9 cellular contexts compared by ENCODE assay signal in genomic region chr18:907880-908512, GRCh38. TPM values are rescaled to one million over a fixed set of nuclear protein-coding genes. Genes with fewer than 3 reads are reported as not detected.
DNase-seq lines count a peak whose midpoint lies in the region; ATAC-seq and TF ChIP-seq lines count a peak whose summit lies in the region.
"Had no signal": no experiment of that assay in that cellular context is flagged by ENCODE, and none has a peak within 500 bp of the region (broad histone marks: within the 10 kb centered on the region; RNA-seq: fewer than 3 reads in every experiment).

No MANE protein-coding gene starts in this region.

- H3K4me1 Mint-ChIP-seq in T-helper 2 cell treated with Interferon-gamma antibody and Interleukin-4, amounts not matched to agents 5 μg/mL and 100 μg/mL, for 36 hours (ENCODE audit: low read depth) = peaks cover 13% of the 10 kb centered on the region
- peaks cover 9% of the 10 kb centered on the region for H3K4me1 Mint-ChIP-seq in activated T-helper 2 cell treated with anti-CD3 and anti-CD28 coated beads, Interferon-gamma antibody, Interleukin-2, Interleukin-4, amounts not matched to agents 10 μg/mL and 5 μg/mL and 100 μg/mL, durations not matched to agents 14 hours and 24 hours and 36 hours (ENCODE audit: low read depth)
- H3K4me1 Mint-ChIP-seq in Calu3 (ENCODE audit: low read depth, unreplicated experiment) = no peaks in the 10 kb centered on the region

- H3K27me3 ChIP-seq in left lung (peaks cover 89 to 100% of the 10 kb centered on the region in 2 donors), subcutaneous abdominal adipose tissue (ENCODE audit: control insufficient read depth in 5 of 5, insufficient read depth in 4 of 5, low read length in 5 of 5) (peaks cover 48 to 78% (median 63%) of the 10 kb centered on the region in 5 donors)

- DNase-seq in T-helper 2 cell treated with Interferon-gamma antibody and Interleukin-4, amounts not matched to agents 5 μg/mL and 100 μg/mL, for 36 hours (ENCODE audit: low spot score) = no peak
- no peak for DNase-seq in T-helper 2 cell
- no peak for DNase-seq in activated T-helper 2 cell treated with anti-CD3 and anti-CD28 coated beads, Interferon-gamma antibody, Interleukin-2, Interleukin-4, amounts not matched to agents 10 μg/mL and 5 μg/mL and 100 μg/mL, durations not matched to agents 14 hours and 24 hours and 36 hours (ENCODE audit: low spot score)
- DNase-seq in left lung = peak in 1 of 2 donors; percentile 76
- no peak for DNase-seq in SW480 (ENCODE audit: low spot score)
- DNase-seq in Calu3 = no peak
- DNase-seq: stimulated activated CD4-positive, alpha-beta T cell treated with anti-CD3 and anti-CD28 coated beads, Interleukin-12 subunit alpha, Interleukin-12 subunit beta, amount 100 ng/mL, for 4 hours had no signal

- BruUV-seq in Calu3 (replicated peaks; lab: Mats Ljungman, UMichigan) = no TSS peak

- no peak overlapping the region for H3K27ac Mint-ChIP-seq in T-helper 2 cell treated with Interferon-gamma antibody and Interleukin-4, amounts not matched to agents 5 μg/mL and 100 μg/mL, for 36 hours
- H3K27ac Mint-ChIP-seq in activated T-helper 2 cell treated with anti-CD3 and anti-CD28 coated beads, Interferon-gamma antibody, Interleukin-2, Interleukin-4, amounts not matched to agents 10 μg/mL and 5 μg/mL and 100 μg/mL, durations not matched to agents 14 hours and 24 hours and 36 hours = no peak overlapping the region
- H3K27ac Mint-ChIP-seq in Calu3 (ENCODE audit: unreplicated experiment) = no peak overlapping the region

- no peaks in the 10 kb centered on the region for H3K9me3 ChIP-seq in left lung
- H3K9me3 ChIP-seq in subcutaneous abdominal adipose tissue (ENCODE audit: control insufficient read depth in 5 of 5, low read length in 5 of 5) = no peaks in the 10 kb centered on the region

- H3K9ac ChIP-seq in subcutaneous abdominal adipose tissue (ENCODE audit: low read length in 5 of 5) = peak overlapping the region in 1 of 5 donors; percentile 20

- H3K4me3 ChIP-seq in left lung = peak overlapping the region; percentile 15 to 31
- H3K4me3 ChIP-seq in subcutaneous abdominal adipose tissue (ENCODE audit: low read depth in 1 of 5, low read length in 5 of 5) = peak overlapping the region; percentile 55 to 69 (median 60)

- H3K27ac ChIP-seq in left lung (no peak overlapping the region), subcutaneous abdominal adipose tissue (ENCODE audit: low read depth, low read length) (no peak overlapping the region)

- CTCF ChIA-PET in Calu3 (lab: Charles Lee) = no interaction called here

- H3K36me3 Mint-ChIP-seq in T-helper 2 cell treated with Interferon-gamma antibody and Interleukin-4, amounts not matched to agents 5 μg/mL and 100 μg/mL, for 36 hours (ENCODE audit: low read depth) = peaks cover 1% of the 10 kb centered on the region
- H3K36me3 Mint-ChIP-seq in activated T-helper 2 cell treated with anti-CD3 and anti-CD28 coated beads, Interferon-gamma antibody, Interleukin-2, Interleukin-4, amounts not matched to agents 10 μg/mL and 5 μg/mL and 100 μg/mL, durations not matched to agents 14 hours and 24 hours and 36 hours (ENCODE audit: low read depth) = peaks cover 3% of the 10 kb centered on the region
- no peaks in the 10 kb centered on the region for H3K36me3 Mint-ChIP-seq in Calu3 (ENCODE audit: insufficient read depth, unreplicated experiment)

- ATAC-seq in left lung (peak; percentile 41), HG03432 (IDR thresholded peaks at IDR 0.05; ENCODE audit: unreplicated experiment) (no peak)

- TF ChIP-seq CTCF in left lung (IDR thresholded peaks at IDR 0.05) (no peak), Calu3 (IDR thresholded peaks at IDR 0.05; ENCODE audit: unreplicated experiment) (no peak)

- intact Hi-C loops in activated T-helper 2 cell treated with anti-CD3 and anti-CD28 coated beads, Interferon-gamma antibody, Interleukin-2, Interleukin-4, amounts not matched to agents 10 μg/mL and 5 μg/mL and 100 μg/mL, durations not matched to agents 14 hours and 24 hours and 36 hours (cut with micrococcal nuclease) = no loop called here
- intact Hi-C loops in left lung (cut with DNase I) = no loop called here
- intact Hi-C loops in Calu3 (cut with micrococcal nuclease; ENCODE audit: unreplicated experiment) = no loop called here

- H3K36me3 ChIP-seq in left lung (no peaks in the 10 kb centered on the region), subcutaneous abdominal adipose tissue (ENCODE audit: control insufficient read depth in 5 of 5, insufficient read depth in 5 of 5, low read length in 5 of 5) (no peaks in the 10 kb centered on the region)

- H3K4me1 ChIP-seq in left lung = peaks cover 15 to 32% of the 10 kb centered on the region in 2 donors
- peaks cover 0 to 46% (median 40%) of the 10 kb centered on the region in 5 donors for H3K4me1 ChIP-seq in subcutaneous abdominal adipose tissue (ENCODE audit: control insufficient read depth in 5 of 5, insufficient read depth in 5 of 5, low read length in 5 of 5)

- H3K4me3 Mint-ChIP-seq in T-helper 2 cell treated with Interferon-gamma antibody and Interleukin-4, amounts not matched to agents 5 μg/mL and 100 μg/mL, for 36 hours = peak overlapping the region; percentile 65
- peak overlapping the region; percentile 51 for H3K4me3 Mint-ChIP-seq in activated T-helper 2 cell treated with anti-CD3 and anti-CD28 coated beads, Interferon-gamma antibody, Interleukin-2, Interleukin-4, amounts not matched to agents 10 μg/mL and 5 μg/mL and 100 μg/mL, durations not matched to agents 14 hours and 24 hours and 36 hours (ENCODE audit: low read depth)
- H3K4me3 Mint-ChIP-seq in Calu3 (ENCODE audit: low read depth, unreplicated experiment) = no peak overlapping the region

- no peaks in the 10 kb centered on the region for H3K9me3 Mint-ChIP-seq in T-helper 2 cell treated with Interferon-gamma antibody and Interleukin-4, amounts not matched to agents 5 μg/mL and 100 μg/mL, for 36 hours
- peaks cover 3% of the 10 kb centered on the region for H3K9me3 Mint-ChIP-seq in activated T-helper 2 cell treated with anti-CD3 and anti-CD28 coated beads, Interferon-gamma antibody, Interleukin-2, Interleukin-4, amounts not matched to agents 10 μg/mL and 5 μg/mL and 100 μg/mL, durations not matched to agents 14 hours and 24 hours and 36 hours
- H3K9me3 Mint-ChIP-seq in Calu3 (ENCODE audit: low read depth, unreplicated experiment) = peaks cover 5% of the 10 kb centered on the region

- H3K27me3 Mint-ChIP-seq in T-helper 2 cell treated with Interferon-gamma antibody and Interleukin-4, amounts not matched to agents 5 μg/mL and 100 μg/mL, for 36 hours (ENCODE audit: low read depth) = peaks cover 76% of the 10 kb centered on the region
- peaks cover 79% of the 10 kb centered on the region for H3K27me3 Mint-ChIP-seq in activated T-helper 2 cell treated with anti-CD3 and anti-CD28 coated beads, Interferon-gamma antibody, Interleukin-2, Interleukin-4, amounts not matched to agents 10 μg/mL and 5 μg/mL and 100 μg/mL, durations not matched to agents 14 hours and 24 hours and 36 hours (ENCODE audit: low read depth)
- H3K27me3 Mint-ChIP-seq in Calu3 (ENCODE audit: unreplicated experiment) = peaks cover 48% of the 10 kb centered on the region

RNA-seq across cellular contexts. Expression of gene ADCYAP1, which starts 3.3 kb away (rescaled TPM):
- not detected in 2 replicates for total RNA-seq in activated T-helper 2 cell treated with anti-CD3 and anti-CD28 coated beads, Interferon-gamma antibody, Interleukin-2, Interleukin-4, amounts not matched to agents 10 μg/mL and 5 μg/mL and 100 μg/mL, durations not matched to agents 14 hours and 24 hours and 36 hours
- under 1 TPM in 1 of 2 donors, not detected in 1; 0.08 TPM for total RNA-seq in left lung
- not detected in 2 replicates for total RNA-seq in Calu3 (2022)
